8 cellular contexts compared by ENCODE assay signal in genomic region chr10:72337039-72337629, GRCh38. TPM values are rescaled to one million over a fixed set of nuclear protein-coding genes. Genes with fewer than 3 reads are reported as not detected.
DNase-seq lines count a peak whose midpoint lies in the region; ATAC-seq and TF ChIP-seq lines count a peak whose summit lies in the region.

No MANE protein-coding gene starts in this region.

- H3K9me3 ChIP-seq in HAP-1 (no peaks in the 10 kb centered on the region), fibroblast of lung (ENCODE audit: control insufficient read depth, insufficient read depth, low read depth, low read length) (no peaks in the 10 kb centered on the region), upper lobe of left lung (no peaks in the 10 kb centered on the region)

- peaks cover 23% of the 10 kb centered on the region for H3K36me3 Mint-ChIP-seq in nephron (ENCODE audit: low read depth)

- TF ChIP-seq EP300 in upper lobe of left lung (IDR thresholded peaks at IDR 0.05), result no peak

- peak overlapping the region; percentile 67 to 95 (median 71) for H3K27ac Mint-ChIP-seq in nephron

- H3K4me3 Mint-ChIP-seq in nephron, result peak overlapping the region in 2 of 3 experiments; percentile 6 to 22

- TF ChIP-seq CTCF in fibroblast of lung (conservative IDR thresholded peaks at IDR 0.05 in 1 of 2, IDR thresholded peaks at IDR 0.05 in 1 of 2; ENCODE audit: low read depth in 1 of 2, low read length in 2 of 2) (peak; percentile 89 to 95), nephron (IDR thresholded peaks at IDR 0.05; ENCODE audit: unreplicated experiment in 3 of 3) (peak; percentile 91 to 95 (median 92)), upper lobe of left lung (IDR thresholded peaks at IDR 0.05) (peak; percentile 92 to 97 (median 96))

- peak; percentile 16 to 33 for DNase-seq in AML-193 (lab: John Stamatoyannopoulos, UW)
- peak; percentile 44 to 87 for DNase-seq in HAP-1 (ENCODE audit: low spot score in 2 of 2)
- DNase-seq in NOMO-1 (lab: John Stamatoyannopoulos, UW; ENCODE audit: unreplicated experiment in 2 of 2), result peak; percentile 8 to 13
- peak; percentile 48 to 58 for DNase-seq in activated T-helper 1 cell treated with anti-CD3 and anti-CD28 coated beads, Interleukin-2, amount 50 U/mL, for 16 hours (ENCODE audit: low read depth in 1 of 2, low spot score in 1 of 2)
- peak; percentile 40 to 81 for DNase-seq in fibroblast of lung (ENCODE audit: low read depth in 2 of 2)
- DNase-seq in upper lobe of left lung, result peak; percentile 89

- H3K27ac ChIP-seq in fibroblast of lung (ENCODE audit: insufficient read depth, low read length), result no peak overlapping the region
- peak overlapping the region; percentile 10 to 95 (median 92) for H3K27ac ChIP-seq in upper lobe of left lung

- peak; percentile 52 to 61 for ATAC-seq in upper lobe of left lung (ENCODE audit: low FRiP score in 2 of 2)
- ATAC-seq in HG03039 (IDR thresholded peaks at IDR 0.05; ENCODE audit: unreplicated experiment), result no peak

- no peak overlapping the region for H3K4me2 ChIP-seq in fibroblast of lung (ENCODE audit: extremely low read depth, insufficient read depth, low read length)

- H3K9me3 Mint-ChIP-seq in nephron, result no peaks in the 10 kb centered on the region

- in situ Hi-C loops in HAP-1 (cut with MboI; ENCODE audit: low sequenced_read_pairs), result loop anchor here (10.0 to 25.0 kb wide), 2 partner anchors 425 to 1022 kb away; partner anchors contain the start of gene SLC29A3

- no peak overlapping the region for H3K9ac ChIP-seq in fibroblast of lung (ENCODE audit: insufficient read depth, low read length)

- 38 to 87% methylated on average over 2 to 4 of the region's 5 CpGs for WGBS in upper lobe of left lung, 2 donors

- H3K36me3 ChIP-seq in HAP-1 (replicated peaks) (peaks cover 51% of the 10 kb centered on the region), fibroblast of lung (ENCODE audit: control insufficient read depth, insufficient read depth, low read length) (peaks cover 24% of the 10 kb centered on the region), upper lobe of left lung (peaks cover 4 to 72% (median 39%) of the 10 kb centered on the region in 4 donors)

- peaks cover 50% of the 10 kb centered on the region for H3K4me1 Mint-ChIP-seq in nephron

- H3K27me3 ChIP-seq in HAP-1 (ENCODE audit: low read depth) (no peaks in the 10 kb centered on the region), fibroblast of lung (ENCODE audit: control insufficient read depth, insufficient read depth, low read length) (no peaks in the 10 kb centered on the region), upper lobe of left lung (no peaks in the 10 kb centered on the region)

- peaks cover 8% of the 10 kb centered on the region for H3K4me1 ChIP-seq in HAP-1
- peaks cover 27% of the 10 kb centered on the region for H3K4me1 ChIP-seq in fibroblast of lung (ENCODE audit: control insufficient read depth, extremely low read depth, insufficient read depth, low read length)
- peaks cover 50 to 72% (median 68%) of the 10 kb centered on the region in 4 donors for H3K4me1 ChIP-seq in upper lobe of left lung

- H3K27me3 Mint-ChIP-seq in nephron (ENCODE audit: low read depth), result no peaks in the 10 kb centered on the region

- H2AFZ ChIP-seq in fibroblast of lung (ENCODE audit: low read length), result no peak overlapping the region

- TF ChIP-seq POLR2A in upper lobe of left lung (IDR thresholded peaks at IDR 0.05), result no peak

- no peak overlapping the region for H3K4me3 ChIP-seq in HAP-1
- no peak overlapping the region for H3K4me3 ChIP-seq in fibroblast of lung (replicated peaks in 1 of 4; ENCODE audit: control extremely low read depth in 1 of 4, insufficient read depth in 1 of 4, low read depth in 3 of 4, low read length in 4 of 4)
- H3K4me3 ChIP-seq in upper lobe of left lung, result no peak overlapping the region

- no peaks in the 10 kb centered on the region for H3K79me2 ChIP-seq in fibroblast of lung (ENCODE audit: control insufficient read depth, insufficient read depth, low read length)

- H4K20me1 ChIP-seq in fibroblast of lung (ENCODE audit: control insufficient read depth, extremely low read depth, insufficient read depth, low read length), result no peaks in the 10 kb centered on the region

RNA-seq across cellular contexts. Expression of gene DNAJB12, which starts 17.6 kb away (rescaled TPM):
- total RNA-seq in fibroblast of lung (20.5 and 26.3 TPM in 2 replicates), upper lobe of left lung (10 to 100 TPM; 24.4 to 81.7 (median 49.2) TPM)
- polyA plus RNA-seq in fibroblast of lung, result 16.0 and 17.2 TPM in 2 replicates
- polyA plus RNA-seq in fibroblast of lung (2012), result 28.0 and 28.7 TPM in 2 replicates
- 36.0 and 54.5 TPM in 2 replicates for polyA minus RNA-seq in fibroblast of lung (ENCODE audit: low replicate concordance)

Comparison
In these comparisons a context has a peak if more than half of its experiments do, and no peak if none do; other contexts are left out.
1. DNase-seq: peak in every context shown above with its lines; median percentile 89 in upper lobe of left lung; 66 in HAP-1; 60 in fibroblast of lung; 53 in activated T-helper 1 cell treated with anti-CD3 and anti-CD28 coated beads, Interleukin-2, amount 50 U/mL, for 16 hours; 24 in AML-193; 10 in NOMO-1.